ENCODE assay signal across 26 cellular contexts in the genomic region with DNA sequence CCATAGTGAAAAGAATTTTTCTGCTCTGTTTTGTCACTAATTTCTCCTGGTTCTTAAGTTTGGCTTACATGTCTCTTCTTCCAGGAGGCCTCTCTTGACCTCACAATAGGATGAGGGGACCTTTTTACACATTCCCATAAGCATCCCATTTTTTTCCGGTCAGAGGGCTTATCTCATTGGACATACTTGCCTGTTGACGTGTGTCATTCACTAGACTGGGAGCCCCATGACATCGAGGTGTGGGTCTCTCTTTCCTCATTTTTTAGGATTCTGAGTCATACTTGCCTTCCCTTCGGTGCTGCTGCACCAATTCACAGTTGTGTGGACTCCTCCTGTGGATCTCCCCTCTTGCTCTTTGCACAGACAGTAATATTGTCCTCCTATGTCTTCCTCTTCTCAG.
"Had no signal": no experiment of that assay in that cellular context is flagged by ENCODE, and none has a peak within 500 bp of the region (broad histone marks: within the 10 kb centered on the region; RNA-seq: fewer than 3 reads in every experiment).

No MANE protein-coding gene starts in this region.

- ATAC-seq: stimulated activated effector memory CD8-positive, alpha-beta T cell treated with anti-CD3 and anti-CD28 coated beads, Interleukin-12 subunit alpha, Interleukin-12 subunit beta, amount 100 ng/mL, for 72 hours; stimulated activated memory B cell treated with anti-CD40 and anti-IgM and Interleukin-4, amounts not matched to agents 10 μg/mL and 1 μg/mL and 100 μg/mL, for 72 hours; stimulated activated naive B cell treated with anti-CD40 and anti-IgM and Interleukin-4, amounts not matched to agents 10 μg/mL and 1 μg/mL and 100 μg/mL, for 72 hours; stimulated activated naive CD8-positive, alpha-beta T cell treated with anti-CD3 and anti-CD28 coated beads, Interleukin-15, amount 100 ng/mL, for 72 hours; stimulated activated naive CD8-positive, alpha-beta T cell treated with anti-CD3 and anti-CD28 coated beads, Interleukin-15, Interleukin-2, amounts not matched to agents 100 U/mL and 50 U/mL, for 24 hours; upper lobe of right lung had no signal

- H3K36me3 ChIP-seq: stomach, suprapubic skin, thoracic aorta, thyroid gland, tibial artery, tibial nerve, transverse colon, upper lobe of left lung, upper lobe of right lung, uterus, vagina had no signal

- DNase-seq: stimulated activated CD4-positive, alpha-beta T cell treated with anti-CD3 and anti-CD28 coated beads, Interleukin-2, amount 100 ng/mL, for 24 hours; stimulated activated CD4-positive, alpha-beta T cell treated with anti-CD3 and anti-CD28 coated beads, Interleukin-2, amount 100 ng/mL, for 48 hours; stimulated activated CD4-positive, alpha-beta T cell treated with anti-CD3 and anti-CD28 coated beads, Interleukin-4, amount 100 ng/mL, for 1 hour; stimulated activated CD4-positive, alpha-beta T cell treated with anti-CD3 and anti-CD28 coated beads, Interleukin-4, amount 100 ng/mL, for 24 hours; stimulated activated CD4-positive, alpha-beta T cell treated with anti-CD3 and anti-CD28 coated beads, Interleukin-4, amount 100 ng/mL, for 4 hours; stimulated activated CD8-positive, alpha-beta memory T cell treated with anti-CD3 and anti-CD28 coated beads, Interleukin-4, amount 100 ng/mL, for 48 hours; stimulated activated naive B cell treated with anti-CD40 and anti-IgM and Interleukin-4, amounts not matched to agents 10 μg/mL and 1 μg/mL and 100 μg/mL, for 72 hours; stimulated activated naive CD4-positive, alpha-beta T cell; stimulated activated naive CD4-positive, alpha-beta T cell treated with Interleukin-2 at 50 U/mL for 16 hours; stimulated activated naive CD8-positive, alpha-beta T cell treated with anti-CD3 and anti-CD28 coated beads, Interleukin-15, amount 100 ng/mL, for 72 hours; stimulated activated naive CD8-positive, alpha-beta T cell treated with anti-CD3 and anti-CD28 coated beads, Interleukin-15, Interleukin-2, amounts not matched to agents 100 U/mL and 50 U/mL, for 24 hours; stomach; substantia nigra; testis; thyroid gland; tibial artery; transverse colon; upper lobe of left lung; upper lobe of right lung; uterus had no signal

- H3K27ac ChIP-seq: stomach, suprapubic skin, testis, thoracic aorta, thyroid gland, tibial artery, tibial nerve, transverse colon, upper lobe of left lung, upper lobe of right lung, uterus, vagina had no signal

- H3K9me3 ChIP-seq: stomach, suprapubic skin, testis, thoracic aorta, thyroid gland, tibial artery, tibial nerve, transverse colon, upper lobe of left lung, upper lobe of right lung, uterus, vagina had no signal

- H3K4me1 ChIP-seq: stomach, testis, thyroid gland, tibial artery, tibial nerve, transverse colon, upper lobe of left lung, upper lobe of right lung, uterus, vagina had no signal

- H3K4me3 ChIP-seq: stomach, suprapubic skin, testis, thoracic aorta, thyroid gland, tibial artery, tibial nerve, transverse colon, upper lobe of left lung, upper lobe of right lung, uterus, vagina had no signal

- H3K27me3 ChIP-seq: stomach, suprapubic skin, testis, thyroid gland, tibial artery, tibial nerve, transverse colon, upper lobe of left lung, upper lobe of right lung, uterus, vagina had no signal
